8 cellular contexts compared by ENCODE assay signal in the genomic region with DNA sequence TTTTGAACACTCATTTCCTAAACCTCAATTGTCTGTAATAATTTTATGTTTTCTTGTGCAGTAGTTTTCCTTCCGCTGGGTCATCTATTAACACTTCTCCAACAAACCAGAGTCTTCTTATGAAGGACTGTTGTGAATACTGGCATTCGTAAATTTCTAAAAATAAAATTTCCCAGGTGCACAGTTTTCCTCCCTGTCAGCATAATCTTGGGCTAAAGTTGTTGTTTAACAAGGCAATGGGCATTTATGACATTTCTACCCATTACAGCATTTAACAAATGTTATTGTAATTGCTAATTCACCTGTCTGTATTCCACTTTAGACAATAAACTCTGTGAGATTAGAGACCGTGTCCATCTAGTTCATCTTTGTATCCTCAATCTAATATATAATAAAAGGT. TPM values are rescaled to one million over a fixed set of nuclear protein-coding genes. Genes with fewer than 3 reads are reported as not detected.
DNase-seq lines count a peak whose midpoint lies in the region; ATAC-seq and TF ChIP-seq lines count a peak whose summit lies in the region.

No MANE protein-coding gene starts in this region.

- intact Hi-C loops in natural killer cell (cut with micrococcal nuclease), result no loop called here

- H3K27ac Mint-ChIP-seq in central memory CD8-positive, alpha-beta T cell (ENCODE audit: low read depth), result peak overlapping the region; percentile 97
- H3K27ac Mint-ChIP-seq in natural killer cell, result peak overlapping the region; percentile 86 to 96

- H3K9me3 Mint-ChIP-seq in central memory CD8-positive, alpha-beta T cell, result no peaks in the 10 kb centered on the region
- H3K9me3 Mint-ChIP-seq in natural killer cell, result no peaks in the 10 kb centered on the region

- H3K4me1 Mint-ChIP-seq in central memory CD8-positive, alpha-beta T cell, result peaks cover 48% of the 10 kb centered on the region
- H3K4me1 Mint-ChIP-seq in natural killer cell, result peaks cover 43 to 52% of the 10 kb centered on the region in 2 donors

- no peak for TF ChIP-seq CTCF in AG10803 (conservative IDR thresholded peaks at IDR 0.05; ENCODE audit: low read length)
- TF ChIP-seq CTCF in natural killer cell (IDR thresholded peaks at IDR 0.05), result no peak
- no peak for TF ChIP-seq CTCF in omental fat pad (IDR thresholded peaks at IDR 0.05)

- DNase-seq in AG10803 (ENCODE audit: low read depth) (no peak), natural killer cell (no peak), omental fat pad (ENCODE audit: low spot score) (no peak), mucosa of gallbladder (ENCODE audit: low spot score) (no peak), D341Med (ENCODE audit: low spot score) (no peak), AG20443 (ENCODE audit: low spot score) (no peak)
- DNase-seq in Jurkat, Clone E6-1 (ENCODE audit: low read depth, low spot score), result no peak
- DNase-seq in central memory CD8-positive, alpha-beta T cell (ENCODE audit: low spot score in 2 of 2), result no peak

- ATAC-seq in central memory CD8-positive, alpha-beta T cell (replicated peaks; ENCODE audit: extremely low read depth, poor library complexity, severe bottlenecking), result no peak
- no peak for ATAC-seq in natural killer cell
- ATAC-seq in omental fat pad (ENCODE audit: low FRiP score), result no peak

- H3K4me3 Mint-ChIP-seq in central memory CD8-positive, alpha-beta T cell, result peak overlapping the region; percentile 90
- H3K4me3 Mint-ChIP-seq in natural killer cell, result peak overlapping the region; percentile 97

- peak overlapping the region; percentile 95 for H3K4me3 ChIP-seq in AG10803 (ENCODE audit: low read length)
- peak overlapping the region; percentile 93 for H3K4me3 ChIP-seq in Jurkat, Clone E6-1 (ENCODE audit: low read length)

- H3K27me3 Mint-ChIP-seq in central memory CD8-positive, alpha-beta T cell, result peaks cover 9% of the 10 kb centered on the region
- H3K27me3 Mint-ChIP-seq in natural killer cell (ENCODE audit: low read depth in 2 of 2), result peaks cover 15 to 21% of the 10 kb centered on the region in 2 donors

- H3K36me3 Mint-ChIP-seq in central memory CD8-positive, alpha-beta T cell (ENCODE audit: insufficient read depth), result peaks cover 13% of the 10 kb centered on the region
- H3K36me3 Mint-ChIP-seq in natural killer cell, result no peaks in the 10 kb centered on the region

RNA-seq across cellular contexts. Expression of a gene that starts 1.2 kb away (rescaled TPM):
- 17.4 TPM for polyA plus RNA-seq in Jurkat, Clone E6-1 (2012; ENCODE audit: insufficient read depth, insufficient read length)
- total RNA-seq in natural killer cell, result 10 to 100 TPM; 26.4 to 29.4 (median 28.9) TPM
- 10 to 100 TPM; 26.4 to 65.6 (median 28.4) TPM for total RNA-seq in omental fat pad
- 15.8 TPM for total RNA-seq in mucosa of gallbladder

RNA-seq across cellular contexts. Expression of a gene that starts 12.8 kb away (rescaled TPM):
- 112 TPM for polyA plus RNA-seq in Jurkat, Clone E6-1 (2012; ENCODE audit: insufficient read depth, insufficient read length)
- total RNA-seq in natural killer cell (10 to 100 TPM; 76.2 to 94.0 (median 85.6) TPM), omental fat pad (10 to 100 TPM; 31.6 to 51.4 (median 38.7) TPM), mucosa of gallbladder (43.3 TPM)
